Comparison of ENCODE assay signal across 8 cellular contexts in genomic region chr12:122471324-122472226, GRCh38. TPM values are rescaled to one million over a fixed set of nuclear protein-coding genes. Genes with fewer than 3 reads are reported as not detected.
DNase-seq lines count a peak whose midpoint lies in the region; ATAC-seq and TF ChIP-seq lines count a peak whose summit lies in the region.

No MANE protein-coding gene starts in this region.

- H3K36me3 ChIP-seq in liver (ENCODE audit: control insufficient read depth in 4 of 4, insufficient read depth in 3 of 4, low read depth in 1 of 4, low read length in 3 of 4) (peaks cover 12 to 40% (median 32%) of the 10 kb centered on the region in 4 donors), transverse colon (peaks cover 0 to 29% (median 9%) of the 10 kb centered on the region in 4 donors)

- H3K9ac ChIP-seq in liver (ENCODE audit: low read depth in 1 of 2, low read length in 2 of 2): peak overlapping the region in 1 of 2 donors; percentile 59

- TF ChIP-seq CTCF in liver (IDR thresholded peaks at IDR 0.05; ENCODE audit: low read depth, low read length, missing input control) (peak; percentile 91), transverse colon (IDR thresholded peaks at IDR 0.05) (peak; percentile 75 to 91 (median 82))

- TF ChIP-seq POLR2A in transverse colon (IDR thresholded peaks at IDR 0.05): no peak

- no peak overlapping the region for H3K4me3 ChIP-seq in liver (ENCODE audit: low read depth in 1 of 3, low read length in 3 of 3)
- no peak overlapping the region for H3K4me3 ChIP-seq in transverse colon

- TF ChIP-seq RAD21 in liver (IDR thresholded peaks at IDR 0.05): peak; percentile 86 to 88

- H3K4me1 ChIP-seq in liver (ENCODE audit: control insufficient read depth in 4 of 4, insufficient read depth in 4 of 4, low read length in 3 of 4) (peaks cover 0 to 5% (median 2%) of the 10 kb centered on the region in 4 donors), transverse colon (peaks cover 0 to 10% (median 2%) of the 10 kb centered on the region in 4 donors)

- in situ Hi-C loops in transverse colon (cut with MboI; ENCODE audit: low pct_ligation_motif_present in 1 of 4, low pct_unique_long_range_greater_than_20kb in 1 of 4, low sequenced_read_pairs in 3 of 4): loop anchor here in 2 of 4 donors (10.0 kb wide), 2 partner anchors 67 to 77 kb away; no protein-coding TSS in a partner anchor

- no peak for TF ChIP-seq EP300 in transverse colon (IDR thresholded peaks at IDR 0.05; ENCODE audit: low read depth)

- no peak for ATAC-seq in GM18502 (IDR thresholded peaks at IDR 0.05; ENCODE audit: poor library complexity, unreplicated experiment)
- ATAC-seq in GM19395 (IDR thresholded peaks at IDR 0.05; ENCODE audit: unreplicated experiment): no peak

- DNase-seq in DMS 273 treated with DMSO at 0.1 percent for 48 hours (lab: John Stamatoyannopoulos, UW): peak; percentile 2
- DNase-seq in HT-29 (ENCODE audit: low spot score): peak; percentile 76
- peak; percentile 58 for DNase-seq in NOMO-1 treated with DMSO at 0.1 percent for 48 hours (lab: John Stamatoyannopoulos, UW; ENCODE audit: unreplicated experiment)
- peak; percentile 86 for DNase-seq in cerebellar cortex (ENCODE audit: low spot score)
- no peak for DNase-seq in transverse colon

- no peaks in the 10 kb centered on the region for H3K9me3 ChIP-seq in liver (ENCODE audit: control insufficient read depth in 4 of 4, low read length in 3 of 4)
- no peaks in the 10 kb centered on the region for H3K9me3 ChIP-seq in transverse colon

- peak overlapping the region; percentile 13 to 23 for H3K27ac ChIP-seq in liver (ENCODE audit: low read depth in 1 of 2, low read length in 2 of 2)
- H3K27ac ChIP-seq in transverse colon: peak overlapping the region; percentile 56 to 63 (median 59)

- 10% methylated on average over 3 of the region's 3 CpGs for WGBS in liver
- WGBS in transverse colon (ENCODE audit: low coverage in 1 of 2), 2 donors: 21 to 33% methylated on average over 3 of the region's 3 CpGs

- H3K27me3 ChIP-seq in liver (ENCODE audit: control insufficient read depth in 4 of 4, insufficient read depth in 4 of 4, low read length in 3 of 4): no peaks in the 10 kb centered on the region
- H3K27me3 ChIP-seq in transverse colon: no peaks in the 10 kb centered on the region

- intact Hi-C loops in transverse colon (cut with DNase I; ENCODE audit: low total_unique reads): loop anchor here (10.0 kb wide), 2 partner anchors 77 to 137 kb away; no protein-coding TSS in a partner anchor

TF ChIP-seq in liver, 16 proteins besides CTCF, POLR2A, EP300 and RAD21:
- TF ChIP-seq GABPA (IDR thresholded peaks at IDR 0.05 in 1 of 2, conservative IDR thresholded peaks at IDR 0.05 in 1 of 2): no peak
- peak; percentile 68 for TF ChIP-seq FOXA2 (IDR thresholded peaks at IDR 0.05)
- no peak for TF ChIP-seq MAX (IDR thresholded peaks at IDR 0.05)
- no peak for TF ChIP-seq EGR1 (IDR thresholded peaks at IDR 0.05; ENCODE audit: low read depth in 2 of 2)
- TF ChIP-seq JUND (IDR thresholded peaks at IDR 0.05): no peak
- TF ChIP-seq SP1 (IDR thresholded peaks at IDR 0.05): no peak
- TF ChIP-seq HNF4A (conservative IDR thresholded peaks at IDR 0.05): no peak
- no peak for TF ChIP-seq RXRA (IDR thresholded peaks at IDR 0.05)
- TF ChIP-seq ZBTB33 (IDR thresholded peaks at IDR 0.05): no peak
- TF ChIP-seq FOXA1 (IDR thresholded peaks at IDR 0.05): peak; percentile 14
- no peak for TF ChIP-seq YY1 (IDR thresholded peaks at IDR 0.05)
- TF ChIP-seq NR2F2 (IDR thresholded peaks at IDR 0.05): no peak
- TF ChIP-seq HNF4G (IDR thresholded peaks at IDR 0.05): no peak
- no peak for TF ChIP-seq TAF1 (conservative IDR thresholded peaks at IDR 0.05)
- no peak for TF ChIP-seq REST (IDR thresholded peaks at IDR 0.05)
- no peak for TF ChIP-seq ATF3 (IDR thresholded peaks at IDR 0.05)

RNA-seq across cellular contexts. Expression of gene ZCCHC8, which starts 29.2 kb away (rescaled TPM):
- total RNA-seq in HT-29 (2014; rRNA removed; shearing (Covaris generic)): 12.8 and 15.7 TPM in 2 replicates
- total RNA-seq in liver (10 to 100 TPM; 18.7 to 20.5 TPM), transverse colon (10 to 100 TPM; 15.9 to 28.4 (median 19.9) TPM)
- polyA plus RNA-seq in liver: 1 to 10 TPM; 5.2 to 7.2 TPM

RNA-seq across cellular contexts. Expression of gene CLIP1, which starts 49.1 kb away (rescaled TPM):
- total RNA-seq in HT-29 (2014; rRNA removed; shearing (Covaris generic)): 23.3 and 26.6 TPM in 2 replicates
- total RNA-seq in liver (10 to 100 TPM; 19.9 to 41.9 TPM), transverse colon (100 to 1,000 TPM in 1 of 4 donors, 10 to 100 TPM in 3; 49.2 to 111 (median 88.6) TPM)
- polyA plus RNA-seq in liver: 10 to 100 TPM; 13.0 to 32.2 TPM

RNA-seq across cellular contexts. Expression of gene RSRC2, which starts 55.2 kb away (rescaled TPM):
- 42.1 and 48.0 TPM in 2 replicates for total RNA-seq in HT-29 (2014; rRNA removed; shearing (Covaris generic))
- total RNA-seq in liver (10 to 100 TPM; 22.4 to 31.4 TPM), transverse colon (100 to 1,000 TPM in 2 of 4 donors, 10 to 100 TPM in 2; 73.4 to 251 (median 99.7) TPM)
- 10 to 100 TPM; 15.5 to 29.0 TPM for polyA plus RNA-seq in liver

RNA-seq across cellular contexts. Expression of gene KNTC1, which starts 55.5 kb away (rescaled TPM):
- 26.7 and 38.8 TPM in 2 replicates for total RNA-seq in HT-29 (2014; rRNA removed; shearing (Covaris generic))
- total RNA-seq in liver (10 to 100 TPM in 1 of 2 donors, 1 to 10 TPM in 1; 5.6 to 34.7 TPM), transverse colon (10 to 100 TPM; 10.6 to 79.4 (median 23.1) TPM)
- polyA plus RNA-seq in liver: 1 to 10 TPM; 1.3 to 2.5 TPM
